In genomic region chr21:37040212-37040611, GRCh38 we compare ENCODE assay signal across 26 cellular contexts. TPM values are rescaled to one million over a fixed set of nuclear protein-coding genes. Genes with fewer than 3 reads are reported as not detected.
A peak's percentile ranks its signal among the peaks of the same experiment; 100 is the strongest.
DNase-seq lines count a peak whose midpoint lies in the region; ATAC-seq, FAIRE-seq and TF ChIP-seq lines count a peak whose summit lies in the region.
"Had no signal": no experiment of that assay in that cellular context is flagged by ENCODE, and none has a peak within 500 bp of the region (broad histone marks: within the 10 kb centered on the region; RNA-seq: fewer than 3 reads in every experiment).

No MANE protein-coding gene starts in this region.

- no peaks in the 10 kb centered on the region for H4K20me1 ChIP-seq in HepG2 (ENCODE audit: insufficient read depth, low read length)
- H4K20me1 ChIP-seq: BLaER1 had no signal

- H3K4me3 ChIP-seq in HepG2 (replicated peaks in 1 of 3; ENCODE audit: insufficient read depth in 1 of 3, low read depth in 2 of 3, low read length in 3 of 3), result no peak overlapping the region
- no peak overlapping the region for H3K4me3 ChIP-seq in right lobe of liver
- H3K4me3 ChIP-seq in WERI-Rb-1 (ENCODE audit: low read depth, low read length), result no peak overlapping the region
- H3K4me3 ChIP-seq: BLaER1, GM12878 had no signal

- ATAC-seq in HepG2 (no peak), right lobe of liver (no peak)
- ATAC-seq: GM12878 had no signal

- H3K9me3 Mint-ChIP-seq in endothelial cell (ENCODE audit: unreplicated experiment), result no peaks in the 10 kb centered on the region
- H3K9me3 Mint-ChIP-seq: CD14-positive monocyte; CD4-positive, alpha-beta memory T cell; CD8-positive, alpha-beta memory T cell had no signal

- H3K36me3 Mint-ChIP-seq in endothelial cell (ENCODE audit: low read depth, unreplicated experiment), result peaks cover 8% of the 10 kb centered on the region
- H3K36me3 Mint-ChIP-seq: CD14-positive monocyte; CD4-positive, alpha-beta memory T cell; CD4-positive, CD25-positive, alpha-beta regulatory T cell; CD8-positive, alpha-beta memory T cell had no signal

- no peak overlapping the region for H3K4me3 Mint-ChIP-seq in endothelial cell (ENCODE audit: unreplicated experiment)
- H3K4me3 Mint-ChIP-seq: CD14-positive monocyte; CD4-positive, alpha-beta memory T cell; CD4-positive, CD25-positive, alpha-beta regulatory T cell; CD8-positive, alpha-beta memory T cell had no signal

- peaks cover 28% of the 10 kb centered on the region for H3K4me1 ChIP-seq in HepG2 (ENCODE audit: insufficient read depth, low read length)
- H3K4me1 ChIP-seq in right lobe of liver, result no peaks in the 10 kb centered on the region
- H3K4me1 ChIP-seq: BE2C had no signal

- no peak for FAIRE-seq in HepG2 (lab: Jason Lieb, UNC)
- FAIRE-seq: GM12878, GM12892, GM18507 had no signal

- TF ChIP-seq RAD21 in HepG2 (CRISPR knock-in tag; IDR thresholded peaks at IDR 0.05), result no peak

- TF ChIP-seq POLR2A in HepG2 (IDR thresholded peaks at IDR 0.05; ENCODE audit: insufficient read depth in 1 of 2, low read depth in 2 of 2, low read length in 2 of 2) (no peak), right lobe of liver (IDR thresholded peaks at IDR 0.05) (no peak)

- TF ChIP-seq CTCF in HepG2 (CRISPR knock-in tag; IDR thresholded peaks at IDR 0.05) (no peak), right lobe of liver (IDR thresholded peaks at IDR 0.05) (no peak), WERI-Rb-1 (IDR thresholded peaks at IDR 0.05; ENCODE audit: low read depth, low read length) (no peak), endothelial cell (IDR thresholded peaks at IDR 0.05; ENCODE audit: unreplicated experiment) (no peak)

- H2AFZ ChIP-seq in HepG2 (ENCODE audit: low read length), result no peak overlapping the region

- CTCF ChIA-PET in HepG2 (lab: Yijun Ruan, JAX; ENCODE audit: low intra/inter-chr PET ratio, low total read pairs), result no interaction called here

- no peaks in the 10 kb centered on the region for H3K79me2 ChIP-seq in HepG2 (ENCODE audit: insufficient read depth, low read length)

- in situ Hi-C loops in HepG2 (cut with HindIII; ENCODE audit: extremely low pct_ligation_motif_present, low pct_unique_long_range_greater_than_20kb), result no loop called here

- peaks cover 2% of the 10 kb centered on the region for H3K27me3 Mint-ChIP-seq in endothelial cell (ENCODE audit: unreplicated experiment)

- WGBS in HepG2 (ENCODE audit: low lambda C conversion rate), result 47% methylated on average over 3 of the region's 3 CpGs
- 90% methylated on average over 3 of the region's 3 CpGs for WGBS in right lobe of liver (ENCODE audit: insufficient coverage, low coverage, low lambda C conversion rate, missing lambda C conversion rate)

- no peaks in the 10 kb centered on the region for H3K9me3 ChIP-seq in HepG2 (ENCODE audit: low read length)
- no peaks in the 10 kb centered on the region for H3K9me3 ChIP-seq in right lobe of liver
- H3K9me3 ChIP-seq in WERI-Rb-1 (ENCODE audit: severe bottlenecking), result no peaks in the 10 kb centered on the region
- H3K9me3 ChIP-seq: BE2C, BLaER1 had no signal

- BruUV-seq in HepG2 (replicated peaks; lab: Mats Ljungman, UMichigan), result no TSS peak

- peaks cover 0 to 2% of the 10 kb centered on the region in 2 experiments; a peak in 1 of 5 replicates for H3K27me3 ChIP-seq in HepG2 (ENCODE audit: control insufficient read depth in 1 of 2, insufficient read depth in 2 of 2, low read length in 2 of 2)
- no peaks in the 10 kb centered on the region for H3K27me3 ChIP-seq in right lobe of liver
- H3K27me3 ChIP-seq in WERI-Rb-1 (ENCODE audit: insufficient read depth, low read depth, severe bottlenecking), result no peaks in the 10 kb centered on the region
- H3K27me3 ChIP-seq: BE2C, BLaER1 had no signal

- POLR2A ChIA-PET in HepG2 (lab: Yijun Ruan, JAX), result no interaction called here

- TF ChIP-seq EP300 in HepG2 (IDR thresholded peaks at IDR 0.05; ENCODE audit: low read depth in 2 of 2, low read length in 2 of 2) (no peak), HepG2 (CRISPR knock-in tag; IDR thresholded peaks at IDR 0.05; ENCODE audit: borderline replicate concordance) (no peak)

- H3K4me2 ChIP-seq in HepG2 (ENCODE audit: low read depth, low read length), result no peak overlapping the region
- H3K4me2 ChIP-seq: BLaER1 had no signal

- no peak overlapping the region for H3K9ac ChIP-seq in HepG2 (ENCODE audit: insufficient read depth, low read depth, low read length)
- H3K9ac ChIP-seq: BLaER1 had no signal

- intact Hi-C loops in HepG2 (cut with micrococcal nuclease; ENCODE audit: unreplicated experiment) (no loop called here), right lobe of liver (cut with DNase I) (no loop called here)

- peaks cover 17% of the 10 kb centered on the region for H3K4me1 Mint-ChIP-seq in endothelial cell (ENCODE audit: unreplicated experiment)

- H3K36me3 ChIP-seq in HepG2 (replicated peaks in 1 of 2; ENCODE audit: control insufficient read depth in 1 of 2, insufficient read depth in 2 of 2, low read length in 2 of 2) (no peaks in the 10 kb centered on the region), right lobe of liver (no peaks in the 10 kb centered on the region), WERI-Rb-1 (no peaks in the 10 kb centered on the region)
- H3K36me3 ChIP-seq: BE2C, BLaER1 had no signal

- no peak overlapping the region for H3K27ac Mint-ChIP-seq in endothelial cell (ENCODE audit: unreplicated experiment)
- H3K27ac Mint-ChIP-seq: CD4-positive, CD25-positive, alpha-beta regulatory T cell; CD8-positive, alpha-beta memory T cell had no signal

- DNase-seq in HepG2 (ENCODE audit: low spot score) (no peak), right lobe of liver (no peak), WERI-Rb-1 (no peak), endothelial cell (ENCODE audit: low spot score) (no peak), NCI-H2029 (lab: John Stamatoyannopoulos, UW) (no peak)
- DNase-seq: ACHN; BE2C; C1 segment of cervical spinal cord; CD4-positive, alpha-beta memory T cell; CD4-positive, CD25-positive, alpha-beta regulatory T cell; CD8-positive, alpha-beta memory T cell; COR-L47; DMS 273 treated with DMSO at 0.1 percent for 48 hours; DMS153; DMS53; DMS79; DND-41; EL; GDM1 had no signal

- H3K27ac ChIP-seq in HepG2 (ENCODE audit: extremely low read length, insufficient read depth, low read length) (no peak overlapping the region), right lobe of liver (no peak overlapping the region), WERI-Rb-1 (peak overlapping the region; percentile 79)
- H3K27ac ChIP-seq: 22Rv1, BLaER1 had no signal

RNA-seq across cellular contexts. Expression of gene PIGP, which starts 32.7 kb away (rescaled TPM):
- total RNA-seq in HepG2 (2016; rRNA removed; fragmentation: Illumina TruSeq; extraction: Trizol) (13.7 and 14.8 TPM in 2 replicates), right lobe of liver (10 to 100 TPM; 11.3 to 19.0 (median 17.3) TPM), endothelial cell (ENCODE audit: unreplicated experiment) (14.1 TPM)
- total RNA-seq in HepG2 (2016; cell fraction: cytosol; rRNA removed; fragmentation: Illumina TruSeq; extraction: Trizol; ENCODE audit: low read depth), result 17.8 and 18.9 TPM in 2 replicates
- total RNA-seq in HepG2 (2016; cell fraction: insoluble cytoplasmic fraction; rRNA removed; fragmentation: Illumina TruSeq; extraction: Trizol), result 14.0 and 14.9 TPM in 2 replicates
- 20.5 and 22.0 TPM in 2 replicates for total RNA-seq in HepG2 (2016; cell fraction: membrane; rRNA removed; fragmentation: Illumina TruSeq; extraction: Trizol)
- total RNA-seq in HepG2 (2016; cell fraction: nucleus; rRNA removed; fragmentation: Illumina TruSeq; extraction: Trizol), result 10.7 and 17.6 TPM in 2 replicates
- 27.3 and 33.4 TPM in 2 replicates for polyA plus RNA-seq in HepG2 (2011; rRNA removed)
- 11.5 and 19.9 TPM in 2 replicates for polyA plus RNA-seq in HepG2 (2011; cell fraction: cytosol; rRNA removed)
- 14.6 and 17.8 TPM in 2 replicates for polyA plus RNA-seq in HepG2 (2011; cell fraction: nucleus; rRNA removed)
- 10.2 and 23.5 TPM in 2 replicates for polyA plus RNA-seq in HepG2 (2012)
- 30.3 and 35.6 TPM in 2 replicates for polyA plus RNA-seq in HepG2 (2016; cell fraction: cytosol; fragmentation: Illumina TruSeq; extraction: Trizol; ENCODE audit: low read depth)
- polyA plus RNA-seq in HepG2 (2016; cell fraction: insoluble cytoplasmic fraction; fragmentation: Illumina TruSeq; extraction: Trizol; ENCODE audit: low read depth), result 25.5 and 30.4 TPM in 2 replicates
- polyA plus RNA-seq in HepG2 (2016; cell fraction: membrane; fragmentation: Illumina TruSeq; extraction: Trizol; ENCODE audit: low read depth), result 33.9 and 38.2 TPM in 2 replicates
- 37.8 and 39.4 TPM in 2 replicates for polyA plus RNA-seq in HepG2 (2016; cell fraction: nucleus; fragmentation: Illumina TruSeq; extraction: Trizol; ENCODE audit: insufficient read depth, low read depth)
- polyA minus RNA-seq in HepG2 (2011; rRNA and poly(A)+ RNA removed; ENCODE audit: low replicate concordance), result 7.7 and 7.8 TPM in 2 replicates
- polyA minus RNA-seq in HepG2 (2011; cell fraction: cytosol; rRNA and poly(A)+ RNA removed), result 5.8 and 7.8 TPM in 2 replicates
- polyA minus RNA-seq in HepG2 (2011; cell fraction: nucleus; rRNA and poly(A)+ RNA removed), result 11.4 and 13.6 TPM in 2 replicates

RNA-seq across cellular contexts. Expression of gene TTC3, which starts 32.8 kb away (rescaled TPM):
- total RNA-seq in HepG2 (2016; rRNA removed; fragmentation: Illumina TruSeq; extraction: Trizol), result 108 and 162 TPM in 2 replicates
- total RNA-seq in HepG2 (2016; cell fraction: cytosol; rRNA removed; fragmentation: Illumina TruSeq; extraction: Trizol; ENCODE audit: low read depth), result 111 and 126 TPM in 2 replicates
- 108 and 166 TPM in 2 replicates for total RNA-seq in HepG2 (2016; cell fraction: insoluble cytoplasmic fraction; rRNA removed; fragmentation: Illumina TruSeq; extraction: Trizol)
- total RNA-seq in HepG2 (2016; cell fraction: membrane; rRNA removed; fragmentation: Illumina TruSeq; extraction: Trizol), result 165 and 198 TPM in 2 replicates
- 153 and 156 TPM in 2 replicates for total RNA-seq in HepG2 (2016; cell fraction: nucleus; rRNA removed; fragmentation: Illumina TruSeq; extraction: Trizol)
- 45.8 and 55.7 TPM in 2 replicates for polyA plus RNA-seq in HepG2 (2011; rRNA removed)
- 38.5 and 41.4 TPM in 2 replicates for polyA plus RNA-seq in HepG2 (2011; cell fraction: cytosol; rRNA removed)
- 75.7 and 103 TPM in 2 replicates for polyA plus RNA-seq in HepG2 (2011; cell fraction: nucleus; rRNA removed)
- 62.1 and 88.8 TPM in 2 replicates for polyA plus RNA-seq in HepG2 (2012)
- polyA plus RNA-seq in HepG2 (2016; cell fraction: cytosol; fragmentation: Illumina TruSeq; extraction: Trizol; ENCODE audit: low read depth), result 6.9 and 8.0 TPM in 2 replicates
- 102 and 108 TPM in 2 replicates for polyA plus RNA-seq in HepG2 (2016; cell fraction: insoluble cytoplasmic fraction; fragmentation: Illumina TruSeq; extraction: Trizol; ENCODE audit: low read depth)
- polyA plus RNA-seq in HepG2 (2016; cell fraction: membrane; fragmentation: Illumina TruSeq; extraction: Trizol; ENCODE audit: low read depth), result 34.7 and 44.9 TPM in 2 replicates
- polyA plus RNA-seq in HepG2 (2016; cell fraction: nucleus; fragmentation: Illumina TruSeq; extraction: Trizol; ENCODE audit: insufficient read depth, low read depth), result 109 and 111 TPM in 2 replicates
- 51.0 and 75.9 TPM in 2 replicates for polyA minus RNA-seq in HepG2 (2011; rRNA and poly(A)+ RNA removed; ENCODE audit: low replicate concordance)
- 139 and 147 TPM in 2 replicates for polyA minus RNA-seq in HepG2 (2011; cell fraction: cytosol; rRNA and poly(A)+ RNA removed)
- 285 and 338 TPM in 2 replicates for polyA minus RNA-seq in HepG2 (2011; cell fraction: nucleus; rRNA and poly(A)+ RNA removed)
- total RNA-seq in right lobe of liver, result 10 to 100 TPM; 46.7 to 68.7 (median 54.2) TPM
- total RNA-seq in endothelial cell (ENCODE audit: unreplicated experiment), result 190 TPM

RNA-seq across cellular contexts. Expression of gene RIPPLY3, which starts 33.7 kb away (rescaled TPM):
- total RNA-seq in HepG2 (2016; rRNA removed; fragmentation: Illumina TruSeq; extraction: Trizol) (0.09 and 0.13 TPM in 2 replicates), right lobe of liver (under 1 TPM in 3 of 6 experiments, not detected in 3; 0.12 to 0.18 (median 0.17) TPM), endothelial cell (ENCODE audit: unreplicated experiment) (86.4 TPM)
- total RNA-seq in HepG2 (2016; cell fraction: cytosol; rRNA removed; fragmentation: Illumina TruSeq; extraction: Trizol; ENCODE audit: low read depth), result not detected in 2 replicates
- total RNA-seq in HepG2 (2016; cell fraction: insoluble cytoplasmic fraction; rRNA removed; fragmentation: Illumina TruSeq; extraction: Trizol), result 0.19 and 0.26 TPM in 2 replicates
- total RNA-seq in HepG2 (2016; cell fraction: membrane; rRNA removed; fragmentation: Illumina TruSeq; extraction: Trizol), result 0.40 and 0.45 TPM in 2 replicates
- not detected in 2 replicates for total RNA-seq in HepG2 (2016; cell fraction: nucleus; rRNA removed; fragmentation: Illumina TruSeq; extraction: Trizol)
- 2.1 and 2.9 TPM in 2 replicates for polyA plus RNA-seq in HepG2 (2011; rRNA removed)
- polyA plus RNA-seq in HepG2 (2011; cell fraction: cytosol; rRNA removed), result 1.8 and 2.0 TPM in 2 replicates
- polyA plus RNA-seq in HepG2 (2011; cell fraction: nucleus; rRNA removed), result 0.63 and 1.2 TPM in 2 replicates
- polyA plus RNA-seq in HepG2 (2012), result 0.72 and 1.4 TPM in 2 replicates
- polyA plus RNA-seq in HepG2 (2016; cell fraction: cytosol; fragmentation: Illumina TruSeq; extraction: Trizol; ENCODE audit: low read depth), result 0.24 and 0.29 TPM in 2 replicates
- 0.47 TPM in 2 replicates for polyA plus RNA-seq in HepG2 (2016; cell fraction: insoluble cytoplasmic fraction; fragmentation: Illumina TruSeq; extraction: Trizol; ENCODE audit: low read depth)
- 0.42 and 0.52 TPM in 2 replicates for polyA plus RNA-seq in HepG2 (2016; cell fraction: membrane; fragmentation: Illumina TruSeq; extraction: Trizol; ENCODE audit: low read depth)
- 0.42 TPM in 1 of 2 replicates, not detected in the other for polyA plus RNA-seq in HepG2 (2016; cell fraction: nucleus; fragmentation: Illumina TruSeq; extraction: Trizol; ENCODE audit: insufficient read depth, low read depth)
- polyA minus RNA-seq in HepG2 (2011; rRNA and poly(A)+ RNA removed; ENCODE audit: low replicate concordance), result 2.2 TPM in 1 of 2 replicates, not detected in the other
- 0.59 and 0.62 TPM in 2 replicates for polyA minus RNA-seq in HepG2 (2011; cell fraction: cytosol; rRNA and poly(A)+ RNA removed)
- 0.39 and 0.50 TPM in 2 replicates for polyA minus RNA-seq in HepG2 (2011; cell fraction: nucleus; rRNA and poly(A)+ RNA removed)
- total RNA-seq: CD4-positive, alpha-beta memory T cell; CD4-positive, CD25-positive, alpha-beta regulatory T cell; G401; GM12878 had no signal
- polyA plus RNA-seq: CD14-positive monocyte; CD4-positive, alpha-beta memory T cell; CD4-positive, CD25-positive, alpha-beta regulatory T cell; CD8-positive, alpha-beta memory T cell; GM12878 had no signal

Comparison
In these comparisons a context has a peak if more than half of its experiments do, and no peak if none do; other contexts are left out.
1. RNA of gene RIPPLY3, which starts 33.7 kb away (total RNA-seq): 86.4 TPM in endothelial cell (single experiment); 0.12 to 0.18 TPM in right lobe of liver and 0.09 to 0.45 TPM in HepG2; every median in the first group is over 10 times any median in the second.